In the genomic region with DNA sequence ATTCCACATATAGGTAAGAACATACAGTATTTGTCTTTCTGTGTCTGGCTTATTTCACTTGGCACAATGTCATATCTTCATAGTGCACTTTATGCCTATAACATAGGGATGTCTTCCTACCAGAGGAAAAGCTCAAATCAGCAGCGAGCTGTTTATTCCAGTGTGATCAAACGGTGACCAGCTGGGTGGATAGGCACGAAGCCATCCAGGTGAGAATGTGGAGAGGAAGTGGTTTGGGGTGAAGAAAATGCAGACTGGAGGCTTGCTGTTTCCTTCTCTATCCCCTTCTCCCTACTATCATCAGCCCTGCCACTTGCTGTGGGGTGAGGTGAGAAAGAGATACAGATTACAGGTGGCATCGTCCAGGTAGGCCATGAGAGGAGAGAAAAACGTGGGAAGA, we compare ENCODE assay signal across 2 cellular contexts.
TF ChIP-seq lines count a peak whose summit lies in the region.

No MANE protein-coding gene starts in this region.

TF ChIP-seq in GM23338, 12 proteins besides CTCF, POLR2A, EP300 and RAD21:
- TF ChIP-seq, protein P1, sequence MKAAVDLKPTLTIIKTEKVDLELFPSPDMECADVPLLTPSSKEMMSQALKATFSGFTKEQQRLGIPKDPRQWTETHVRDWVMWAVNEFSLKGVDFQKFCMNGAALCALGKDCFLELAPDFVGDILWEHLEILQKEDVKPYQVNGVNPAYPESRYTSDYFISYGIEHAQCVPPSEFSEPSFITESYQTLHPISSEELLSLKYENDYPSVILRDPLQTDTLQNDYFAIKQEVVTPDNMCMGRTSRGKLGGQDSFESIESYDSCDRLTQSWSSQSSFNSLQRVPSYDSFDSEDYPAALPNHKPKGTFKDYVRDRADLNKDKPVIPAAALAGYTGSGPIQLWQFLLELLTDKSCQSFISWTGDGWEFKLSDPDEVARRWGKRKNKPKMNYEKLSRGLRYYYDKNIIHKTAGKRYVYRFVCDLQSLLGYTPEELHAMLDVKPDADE (IDR thresholded peaks at IDR 0.05), result no peak
- no peak for TF ChIP-seq ZNF114 (CRISPR knock-in tag; IDR thresholded peaks at IDR 0.05)
- TF ChIP-seq, protein P2, sequence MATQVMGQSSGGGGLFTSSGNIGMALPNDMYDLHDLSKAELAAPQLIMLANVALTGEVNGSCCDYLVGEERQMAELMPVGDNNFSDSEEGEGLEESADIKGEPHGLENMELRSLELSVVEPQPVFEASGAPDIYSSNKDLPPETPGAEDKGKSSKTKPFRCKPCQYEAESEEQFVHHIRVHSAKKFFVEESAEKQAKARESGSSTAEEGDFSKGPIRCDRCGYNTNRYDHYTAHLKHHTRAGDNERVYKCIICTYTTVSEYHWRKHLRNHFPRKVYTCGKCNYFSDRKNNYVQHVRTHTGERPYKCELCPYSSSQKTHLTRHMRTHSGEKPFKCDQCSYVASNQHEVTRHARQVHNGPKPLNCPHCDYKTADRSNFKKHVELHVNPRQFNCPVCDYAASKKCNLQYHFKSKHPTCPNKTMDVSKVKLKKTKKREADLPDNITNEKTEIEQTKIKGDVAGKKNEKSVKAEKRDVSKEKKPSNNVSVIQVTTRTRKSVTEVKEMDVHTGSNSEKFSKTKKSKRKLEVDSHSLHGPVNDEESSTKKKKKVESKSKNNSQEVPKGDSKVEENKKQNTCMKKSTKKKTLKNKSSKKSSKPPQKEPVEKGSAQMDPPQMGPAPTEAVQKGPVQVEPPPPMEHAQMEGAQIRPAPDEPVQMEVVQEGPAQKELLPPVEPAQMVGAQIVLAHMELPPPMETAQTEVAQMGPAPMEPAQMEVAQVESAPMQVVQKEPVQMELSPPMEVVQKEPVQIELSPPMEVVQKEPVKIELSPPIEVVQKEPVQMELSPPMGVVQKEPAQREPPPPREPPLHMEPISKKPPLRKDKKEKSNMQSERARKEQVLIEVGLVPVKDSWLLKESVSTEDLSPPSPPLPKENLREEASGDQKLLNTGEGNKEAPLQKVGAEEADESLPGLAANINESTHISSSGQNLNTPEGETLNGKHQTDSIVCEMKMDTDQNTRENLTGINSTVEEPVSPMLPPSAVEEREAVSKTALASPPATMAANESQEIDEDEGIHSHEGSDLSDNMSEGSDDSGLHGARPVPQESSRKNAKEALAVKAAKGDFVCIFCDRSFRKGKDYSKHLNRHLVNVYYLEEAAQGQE (IDR thresholded peaks at IDR 0.05; ENCODE audit: unreplicated experiment), result no peak
- TF ChIP-seq NANOG (IDR thresholded peaks at IDR 0.05; ENCODE audit: borderline replicate concordance), result no peak
- no peak for TF ChIP-seq JUNB (IDR thresholded peaks at IDR 0.05; ENCODE audit: unreplicated experiment)
- no peak for TF ChIP-seq CREB1 (CRISPR knock-in tag; IDR thresholded peaks at IDR 0.05; ENCODE audit: low read depth)
- no peak for TF ChIP-seq EZH2 (IDR thresholded peaks at IDR 0.05; ENCODE audit: low read depth, unreplicated experiment)
- TF ChIP-seq ZNF331 (CRISPR knock-in tag; IDR thresholded peaks at IDR 0.05; ENCODE audit: low read depth), result no peak
- TF ChIP-seq EZH2phosphoT487 (IDR thresholded peaks at IDR 0.05; ENCODE audit: unreplicated experiment), result no peak
- TF ChIP-seq POLR2AphosphoS5 (IDR thresholded peaks at IDR 0.05; ENCODE audit: low read depth), result no peak

TF ChIP-seq in GM12878, 131 proteins besides CTCF, POLR2A, EP300 and RAD21:
- TF ChIP-seq RUNX3 (IDR thresholded peaks at IDR 0.05; ENCODE audit: low read length) (0 out of 2 replicates have a peak, but pooled peaks have one; percentile 8), ZSCAN29 (IDR thresholded peaks at IDR 0.05) (no peak), NR2C2 (IDR thresholded peaks at IDR 0.05; ENCODE audit: borderline replicate concordance, control insufficient read depth, insufficient read length, low read depth) (no peak)
